17 cellular contexts compared by ENCODE assay signal in the genomic region with DNA sequence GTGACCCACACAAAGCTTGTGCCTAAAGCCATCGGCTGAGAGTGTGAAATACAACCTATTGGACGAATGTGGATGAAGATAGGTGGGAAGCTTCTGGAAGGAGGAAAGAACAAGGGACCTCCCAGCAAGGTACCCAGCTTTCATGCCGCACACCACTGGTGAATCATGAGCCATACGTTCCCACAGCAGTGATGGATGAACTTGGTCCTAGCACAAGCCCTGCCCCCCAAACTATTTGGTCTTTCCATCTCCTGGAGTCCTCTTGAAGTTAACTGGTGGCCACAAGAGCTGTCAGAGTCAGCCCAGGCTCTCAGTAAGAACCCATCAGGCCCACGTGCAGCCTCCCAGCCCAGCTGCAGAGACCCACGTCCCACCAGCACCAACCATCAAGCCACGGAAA.
"Had no signal": no experiment of that assay in that cellular context is flagged by ENCODE, and none has a peak within 500 bp of the region (broad histone marks: within the 10 kb centered on the region; RNA-seq: fewer than 3 reads in every experiment).

No MANE protein-coding gene starts in this region.

- H2AFZ ChIP-seq: hepatocyte had no signal

- H3K27me3 ChIP-seq: esophagus squamous epithelium, hepatocyte, transverse colon had no signal

- H3K4me3 ChIP-seq: esophagus squamous epithelium, hepatocyte, left ventricle myocardium inferior, lung, skin epidermis, transverse colon had no signal

- H3K4me3 Mint-ChIP-seq: nephron progenitor cell had no signal

- DNase-seq: dermis blood vessel endothelial cell; esophagus squamous epithelium; foreskin fibroblast; head of caudate nucleus; kidney; left cardiac atrium; left ventricle myocardium inferior; mesenchymal stem cell; midbrain; nephron progenitor cell; stimulated activated CD4-positive, alpha-beta T cell treated with anti-CD3 and anti-CD28 coated beads, Interleukin-12 subunit alpha, Interleukin-12 subunit beta, amount 100 ng/mL, for 4 hours; stimulated activated naive CD8-positive, alpha-beta T cell treated with anti-CD3 and anti-CD28 coated beads, Interleukin-15, Interleukin-2, amounts not matched to agents 100 U/mL and 50 U/mL, for 24 hours; transverse colon had no signal

- H3K9me3 ChIP-seq: esophagus squamous epithelium, left ventricle myocardium inferior, transverse colon had no signal

- H3K4me2 ChIP-seq: hepatocyte had no signal

- H3K27ac ChIP-seq: hepatocyte, left ventricle myocardium inferior, skin epidermis, transverse colon had no signal

- H3K27ac Mint-ChIP-seq: nephron progenitor cell had no signal

- ATAC-seq: left cardiac atrium; sciatic nerve; stimulated activated naive CD8-positive, alpha-beta T cell treated with anti-CD3 and anti-CD28 coated beads, Interleukin-15, Interleukin-2, amounts not matched to agents 100 U/mL and 50 U/mL, for 24 hours had no signal
